Comparison of ENCODE assay signal across 11 cellular contexts in the genomic region with DNA sequence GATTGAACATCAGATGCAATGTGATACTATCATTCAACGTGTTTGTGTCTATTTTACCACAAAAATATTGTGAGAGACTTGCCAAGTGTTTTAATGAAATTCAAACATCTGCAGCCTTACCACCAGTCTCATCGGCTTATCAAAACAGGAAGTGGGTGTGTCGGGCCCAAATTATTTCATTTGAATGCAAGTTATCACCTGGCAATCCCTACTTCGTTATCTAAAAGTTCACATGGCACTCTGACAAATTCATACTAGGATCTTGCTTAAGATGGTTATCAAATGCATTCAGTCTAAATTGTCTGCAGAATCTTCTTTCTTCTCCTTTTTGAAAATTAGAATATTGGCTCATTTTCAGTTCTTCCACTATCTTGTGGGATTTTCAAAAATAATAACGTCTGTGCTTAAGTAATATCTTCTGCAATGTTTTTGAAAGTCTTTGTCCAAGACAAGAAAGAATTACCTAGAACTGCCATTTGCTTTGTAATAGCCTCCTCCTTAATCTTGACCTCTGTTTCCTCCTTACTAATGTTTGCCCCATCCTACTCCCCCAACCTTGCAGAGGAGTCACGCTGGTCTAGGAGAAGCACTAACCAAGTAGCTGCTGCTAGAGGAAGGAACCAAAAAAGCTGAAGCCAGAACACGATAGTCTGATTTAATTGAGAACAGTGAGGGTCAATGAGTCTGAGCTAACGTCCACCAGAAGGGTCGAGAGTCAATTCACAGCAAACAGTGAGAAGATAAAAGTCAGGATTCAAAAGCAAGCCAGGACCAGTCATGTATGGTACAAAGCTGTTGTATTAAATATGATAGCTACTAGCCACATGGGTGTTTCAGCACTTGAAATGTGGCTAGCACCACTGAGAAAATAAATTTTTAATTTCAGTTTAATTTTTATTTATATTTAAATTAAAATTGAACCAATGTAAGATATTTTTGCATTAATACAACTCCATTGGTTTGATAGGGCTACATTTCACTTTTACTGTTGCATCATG. TPM values are rescaled to one million over a fixed set of nuclear protein-coding genes. Genes with fewer than 3 reads are reported as not detected.
DNase-seq lines count a peak whose midpoint lies in the region; ATAC-seq and TF ChIP-seq lines count a peak whose summit lies in the region.
"Had no signal": no experiment of that assay in that cellular context is flagged by ENCODE, and none has a peak within 500 bp of the region (broad histone marks: within the 10 kb centered on the region; RNA-seq: fewer than 3 reads in every experiment).

No MANE protein-coding gene starts in this region.

- no TSS peak for BruUV-seq in mammary epithelial cell (replicated peaks; lab: Mats Ljungman, UMichigan)

- H3K27ac ChIP-seq in RWPE1 (peak overlapping the region; percentile 97), mammary epithelial cell (ENCODE audit: insufficient read depth, low read depth, low read length) (peak overlapping the region; percentile 98), stomach (peak overlapping the region in 4 of 5 donors; percentile 42 to 86 (median 79))

- H3K9ac ChIP-seq in mammary epithelial cell (ENCODE audit: insufficient read depth, low read length): peak overlapping the region; percentile 78

- no peak for TF ChIP-seq POLR2A in stomach (IDR thresholded peaks at IDR 0.05)

- peak overlapping the region; percentile 78 for H3K4me2 ChIP-seq in mammary epithelial cell (ENCODE audit: insufficient read depth, low read depth, low read length)

- dilution Hi-C loops in mammary epithelial cell (cut with HindIII; ENCODE audit: low sequenced_read_pairs): no loop called here

- H3K27me3 Mint-ChIP-seq in activated CD4-positive, alpha-beta T cell treated with anti-CD3 and anti-CD28 coated beads, Interleukin-2, amount 10 ng/mL, durations not matched to agents 7 days and 5 days: no peaks in the 10 kb centered on the region

- peak overlapping the region; percentile 19 for H2AFZ ChIP-seq in mammary epithelial cell (ENCODE audit: low read depth, low read length)

- peaks cover 49% of the 10 kb centered on the region for H3K4me1 Mint-ChIP-seq in activated CD4-positive, alpha-beta T cell treated with anti-CD3 and anti-CD28 coated beads, Interleukin-2, amount 10 ng/mL, durations not matched to agents 7 days and 5 days

- peaks cover 26% of the 10 kb centered on the region for H3K4me1 ChIP-seq in mammary epithelial cell (ENCODE audit: insufficient read depth, low read length)
- H3K4me1 ChIP-seq in stomach: peaks cover 3 to 34% (median 20%) of the 10 kb centered on the region in 4 donors
- H3K4me1 ChIP-seq: body of pancreas had no signal

- POLR2A ChIA-PET in activated CD4-positive, alpha-beta T cell treated with anti-CD3 and anti-CD28 coated beads, Interleukin-2, amount 10 ng/mL, durations not matched to agents 7 days and 5 days (lab: Charles Lee): no interaction called here
- POLR2A ChIA-PET in RWPE1 (lab: Yijun Ruan, JAX; ENCODE audit: low non-redundant PET): no interaction called here

- no peak for ATAC-seq in GM19397 (IDR thresholded peaks at IDR 0.05; ENCODE audit: unreplicated experiment)

- peak overlapping the region in 1 of 3 experiments; percentile 13 for H3K4me3 ChIP-seq in mammary epithelial cell (replicated peaks in 1 of 3; ENCODE audit: insufficient read depth in 1 of 3, low read depth in 2 of 3, low read length in 3 of 3)
- no peak overlapping the region for H3K4me3 ChIP-seq in stomach
- H3K4me3 ChIP-seq: body of pancreas, heart right ventricle had no signal

- no peak for TF ChIP-seq EP300 in stomach (IDR thresholded peaks at IDR 0.05)

- H3K36me3 Mint-ChIP-seq in activated CD4-positive, alpha-beta T cell treated with anti-CD3 and anti-CD28 coated beads, Interleukin-2, amount 10 ng/mL, durations not matched to agents 7 days and 5 days (ENCODE audit: low read depth): peaks cover 26% of the 10 kb centered on the region

- H3K9me3 ChIP-seq in mammary epithelial cell (replicated peaks; ENCODE audit: insufficient read depth, low read length): peaks cover 9% of the 10 kb centered on the region
- H3K9me3 ChIP-seq in stomach: peaks cover 0 to 9% (median 8%) of the 10 kb centered on the region in 4 donors
- H3K9me3 ChIP-seq: BE2C, body of pancreas had no signal

- peaks cover 18% of the 10 kb centered on the region for H3K9me3 Mint-ChIP-seq in activated CD4-positive, alpha-beta T cell treated with anti-CD3 and anti-CD28 coated beads, Interleukin-2, amount 10 ng/mL, durations not matched to agents 7 days and 5 days

- no peaks in the 10 kb centered on the region for H4K20me1 ChIP-seq in mammary epithelial cell (ENCODE audit: insufficient read depth, low read length)

- H3K27me3 ChIP-seq in mammary epithelial cell (ENCODE audit: insufficient read depth, low read length) (no peaks in the 10 kb centered on the region), stomach (no peaks in the 10 kb centered on the region)
- H3K27me3 ChIP-seq: BE2C, body of pancreas, heart right ventricle had no signal

- peak overlapping the region; percentile 78 for H3K27ac Mint-ChIP-seq in activated CD4-positive, alpha-beta T cell treated with anti-CD3 and anti-CD28 coated beads, Interleukin-2, amount 10 ng/mL, durations not matched to agents 7 days and 5 days

- DNase-seq in activated CD4-positive, alpha-beta T cell treated with anti-CD3 and anti-CD28 coated beads, Interleukin-2, amount 10 ng/mL, durations not matched to agents 7 days and 5 days: peak; percentile 54
- DNase-seq in activated CD4-positive, alpha-beta T cell treated with anti-CD3 and anti-CD28 coated beads for 48 hours: no peak
- DNase-seq in RWPE1 (ENCODE audit: low spot score) (no peak), mammary epithelial cell (no peak), stomach (no peak), NCI-H510A (lab: John Stamatoyannopoulos, UW) (no peak), NCI-H2171 (lab: John Stamatoyannopoulos, UW) (no peak)
- DNase-seq: BE2C, heart right ventricle had no signal

- WGBS in mammary epithelial cell (ENCODE audit: low coverage, missing lambda C conversion rate): 38% methylated on average over 9 of the region's 9 CpGs
- 12 to 23% (median 19%) methylated on average over 9 of the region's 9 CpGs for WGBS in stomach, 5 donors

- TF ChIP-seq CTCF in RWPE1 (conservative IDR thresholded peaks at IDR 0.05; ENCODE audit: low read depth): no peak
- no peak for TF ChIP-seq CTCF in mammary epithelial cell (conservative IDR thresholded peaks at IDR 0.05 in 1 of 2, IDR thresholded peaks at IDR 0.05 in 1 of 2; ENCODE audit: extremely low read depth in 1 of 2, insufficient read depth in 1 of 2, low read depth in 1 of 2, low read length in 2 of 2)
- TF ChIP-seq CTCF in stomach (IDR thresholded peaks at IDR 0.05): no peak

- intact Hi-C loops in mammary epithelial cell (cut with micrococcal nuclease) (loop anchor here (1.0 kb wide), 3 partner anchors 10 to 40 kb away; a partner anchor contains a TSS), stomach (cut with DNase I; ENCODE audit: low total_unique reads) (no loop called here)

- no peaks in the 10 kb centered on the region for H3K79me2 ChIP-seq in mammary epithelial cell (ENCODE audit: insufficient read depth, low read length)

- CTCF ChIA-PET in activated CD4-positive, alpha-beta T cell treated with anti-CD3 and anti-CD28 coated beads, Interleukin-2, amount 10 ng/mL, durations not matched to agents 7 days and 5 days (lab: Charles Lee): interaction anchor here (1.2 to 1.7 kb wide), 4 partner anchors 13 to 306 kb away, joined by 3 to 11 read pairs (median 4); no protein-coding TSS in a partner anchor
- CTCF ChIA-PET in RWPE1 (lab: Yijun Ruan, JAX) (interaction anchor here (0.6 to 1.0 kb wide), 2 partner anchors 13 to 110 kb away, joined by 3 read pairs; no protein-coding TSS in a partner anchor), mammary epithelial cell (lab: Charles Lee; ENCODE audit: low non-redundant PET) (interaction anchor here (0.6 to 1.0 kb wide), 2 partner anchors 13 to 34 kb away, joined by 3 to 5 read pairs; no protein-coding TSS in a partner anchor)

- H3K4me3 Mint-ChIP-seq in activated CD4-positive, alpha-beta T cell treated with anti-CD3 and anti-CD28 coated beads, Interleukin-2, amount 10 ng/mL, durations not matched to agents 7 days and 5 days: peak overlapping the region; percentile 35

- H3K36me3 ChIP-seq in mammary epithelial cell (ENCODE audit: insufficient read depth, low read length): no peaks in the 10 kb centered on the region
- no peaks in the 10 kb centered on the region for H3K36me3 ChIP-seq in stomach
- H3K36me3 ChIP-seq: BE2C, heart right ventricle had no signal

- in situ Hi-C loops in mammary epithelial cell (cut with MboI; ENCODE audit: low sequenced_read_pairs in 2 of 2): no loop called here

RNA-seq across cellular contexts. Expression of a gene that starts 10.2 kb away (rescaled TPM):
- total RNA-seq in activated CD4-positive, alpha-beta T cell treated with anti-CD3 and anti-CD28 coated beads, Interleukin-2, amount 10 ng/mL, durations not matched to agents 7 days and 5 days: 10 to 100 TPM; 33.1 to 39.6 TPM
- total RNA-seq in mammary epithelial cell: 10 to 100 TPM in 1 of 2 donors, under 1 TPM in 1; 0.83 to 17.5 TPM
- polyA plus RNA-seq in mammary epithelial cell: 1.00 TPM
- polyA minus RNA-seq in mammary epithelial cell: 1.7 TPM
- 100 to 1,000 TPM in 1 of 5 donors, 10 to 100 TPM in 3, under 1 TPM in 1; 0.58 to 137 (median 33.4) TPM for total RNA-seq in stomach
- 10 to 100 TPM; 43.3 to 78.1 (median 46.4) TPM for polyA plus RNA-seq in stomach

RNA-seq across cellular contexts. Expression of a gene that starts 39.9 kb away (rescaled TPM):
- 10 to 100 TPM; 34.9 to 41.2 TPM for total RNA-seq in activated CD4-positive, alpha-beta T cell treated with anti-CD3 and anti-CD28 coated beads, Interleukin-2, amount 10 ng/mL, durations not matched to agents 7 days and 5 days
- total RNA-seq in mammary epithelial cell (10 to 100 TPM; 59.4 to 78.2 TPM), stomach (100 to 1,000 TPM in 2 of 5 donors, 10 to 100 TPM in 3; 33.6 to 301 (median 55.4) TPM)
- polyA plus RNA-seq in mammary epithelial cell (23.6 TPM), stomach (10 to 100 TPM; 17.3 to 24.6 (median 20.0) TPM)
- 20.2 TPM for polyA minus RNA-seq in mammary epithelial cell
